2 cellular contexts compared by ENCODE assay signal in genomic region chr19:4052114-4052992, GRCh38.
TF ChIP-seq lines count a peak whose summit lies in the region.

No MANE protein-coding gene starts in this region.

TF ChIP-seq in K562, 482 proteins besides CTCF, POLR2A, EP300 and RAD21:
- TF ChIP-seq ARID1B (IDR thresholded peaks at IDR 0.05): no peak
- TF ChIP-seq GTF2B (IDR thresholded peaks at IDR 0.05; ENCODE audit: extremely low read depth, insufficient read length): no peak
- TF ChIP-seq ZNF668 (CRISPR knock-in tag; IDR thresholded peaks at IDR 0.05): no peak
- peak; percentile 4 for TF ChIP-seq RBM22 (IDR thresholded peaks at IDR 0.05; ENCODE audit: low read depth, low read length, poor library complexity, severe bottlenecking)
- TF ChIP-seq POLR2G (IDR thresholded peaks at IDR 0.05; ENCODE audit: low read depth, low read length): peak; percentile 49

TF ChIP-seq in HepG2, 621 proteins besides CTCF, POLR2A, EP300 and RAD21 (continues in another document):
- TF ChIP-seq REL (CRISPR knock-in tag; conservative IDR thresholded peaks at IDR 0.05) (no peak), ARNT (IDR thresholded peaks at IDR 0.05) (no peak), THAP9 (CRISPR knock-in tag; IDR thresholded peaks at IDR 0.05; ENCODE audit: borderline replicate concordance) (peak; percentile 65; the same call in 1 of the 2 replicates), ZBTB25 (CRISPR knock-in tag; IDR thresholded peaks at IDR 0.05) (peak; percentile 60; the same call in 1 of the 2 replicates), RARA (CRISPR knock-in tag; IDR thresholded peaks at IDR 0.05) (peak; percentile 97), CENPBD1 (CRISPR knock-in tag; IDR thresholded peaks at IDR 0.05; ENCODE audit: borderline replicate concordance, low read depth) (no peak), PREB (CRISPR knock-in tag; IDR thresholded peaks at IDR 0.05) (no peak), MIER3 (CRISPR knock-in tag; IDR thresholded peaks at IDR 0.05; ENCODE audit: borderline replicate concordance) (peak; percentile 68; the same call in 1 of the 2 replicates), ZSCAN31 (CRISPR knock-in tag; IDR thresholded peaks at IDR 0.05; ENCODE audit: low read depth) (0 out of 2 replicates have a peak, but pooled peaks have one; percentile 52), ZNF572 (CRISPR knock-in tag; IDR thresholded peaks at IDR 0.05) (peak; percentile 30; the same call in 1 of the 2 replicates), NFYC (CRISPR knock-in tag; IDR thresholded peaks at IDR 0.05) (no peak; the same call in 1 of the 2 replicates), KIAA2018 (CRISPR knock-in tag; IDR thresholded peaks at IDR 0.05; ENCODE audit: borderline replicate concordance) (no peak), NFKB2 (CRISPR knock-in tag; IDR thresholded peaks at IDR 0.05; ENCODE audit: borderline replicate concordance) (no peak), DBP (CRISPR knock-in tag; IDR thresholded peaks at IDR 0.05; ENCODE audit: not compliant biosample characterization) (no peak), ZBTB1 (CRISPR knock-in tag; IDR thresholded peaks at IDR 0.05; ENCODE audit: borderline replicate concordance) (no peak), MED13 (CRISPR knock-in tag; IDR thresholded peaks at IDR 0.05) (peak; percentile 93; the same call in 1 of the 2 replicates), FOXK1 (CRISPR knock-in tag; IDR thresholded peaks at IDR 0.05; ENCODE audit: borderline replicate concordance, low read depth) (peak; percentile 74; the same call in 1 of the 2 replicates), ZFP36L1 (CRISPR knock-in tag; IDR thresholded peaks at IDR 0.05) (0 out of 2 replicates have a peak, but pooled peaks have one; percentile 29), REST (IDR thresholded peaks at IDR 0.05; ENCODE audit: borderline replicate concordance in 1 of 2, low read depth in 1 of 2, low read length in 2 of 2) (no peak; a peak in 2 of 4 replicates), MAF1 (CRISPR knock-in tag; IDR thresholded peaks at IDR 0.05; ENCODE audit: borderline replicate concordance) (peak; percentile 86; the same call in 1 of the 2 replicates), ARHGAP35 (CRISPR knock-in tag; IDR thresholded peaks at IDR 0.05; ENCODE audit: borderline replicate concordance) (no peak), NFRKB (IDR thresholded peaks at IDR 0.05) (no peak), SSRP1 (CRISPR knock-in tag; IDR thresholded peaks at IDR 0.05) (peak; percentile 81; the same call in 1 of the 2 replicates), EEA1 (CRISPR knock-in tag; IDR thresholded peaks at IDR 0.05; ENCODE audit: borderline replicate concordance) (no peak), CENPT (CRISPR knock-in tag; IDR thresholded peaks at IDR 0.05; ENCODE audit: low read depth) (no peak), ZFP82 (CRISPR knock-in tag; IDR thresholded peaks at IDR 0.05; ENCODE audit: borderline replicate concordance) (no peak), GABPA (IDR thresholded peaks at IDR 0.05; ENCODE audit: low read depth, low read length) (0 out of 2 replicates have a peak, but pooled peaks have one; percentile 9), GABPA (CRISPR knock-in tag; IDR thresholded peaks at IDR 0.05; ENCODE audit: low read depth) (peak; percentile 59; the same call in 1 of the 2 replicates), ELF3 (CRISPR knock-in tag; IDR thresholded peaks at IDR 0.05) (peak; percentile 85), ATF3 (CRISPR knock-in tag; IDR thresholded peaks at IDR 0.05) (peak; percentile 86), ZNF281 (CRISPR knock-in tag; IDR thresholded peaks at IDR 0.05; ENCODE audit: borderline replicate concordance) (peak; percentile 91), ZNF484 (CRISPR knock-in tag; IDR thresholded peaks at IDR 0.05; ENCODE audit: borderline replicate concordance, low read depth) (no peak), JDP2 (CRISPR knock-in tag; IDR thresholded peaks at IDR 0.05; ENCODE audit: borderline replicate concordance) (no peak), ZNF296 (CRISPR knock-in tag; conservative IDR thresholded peaks at IDR 0.05) (no peak)
